ENCODE assay signal across 8 cellular contexts in genomic region chr3:53845103-53845880, GRCh38. TPM values are rescaled to one million over a fixed set of nuclear protein-coding genes. Genes with fewer than 3 reads are reported as not detected.
DNase-seq lines count a peak whose midpoint lies in the region; ATAC-seq, FAIRE-seq and TF ChIP-seq lines count a peak whose summit lies in the region.

No MANE protein-coding gene starts in this region.

- H3K4ac ChIP-seq in H1 (replicated peaks; ENCODE audit: insufficient read length, low read depth, low read length) = peak overlapping the region; percentile 2

- H3K23ac ChIP-seq in H1 (ENCODE audit: insufficient read length) = no peak overlapping the region

- H3K36me3 ChIP-seq in ES-I3 (ENCODE audit: insufficient read depth, low read length) = no peaks in the 10 kb centered on the region
- no peaks in the 10 kb centered on the region for H3K36me3 ChIP-seq in GM23248 (ENCODE audit: low read depth)
- no peaks in the 10 kb centered on the region for H3K36me3 ChIP-seq in PC-3 (ENCODE audit: low read depth, low read length)
- peaks cover 0 to 2% (median 0%) of the 10 kb centered on the region in 4 experiments; a peak in 2 of 8 replicates for H3K36me3 ChIP-seq in H1 (ENCODE audit: control insufficient read depth in 2 of 4, insufficient read depth in 4 of 4, low read length in 3 of 4)
- H3K36me3 ChIP-seq in testis (ENCODE audit: low read depth, missing control alignments) = no peaks in the 10 kb centered on the region

- H3K9ac ChIP-seq in ES-I3 (ENCODE audit: low read depth, low read length) (peak overlapping the region; percentile 83), GM23248 (0 out of 2 replicates have a peak overlapping the region, but pooled peaks have one; percentile 11), PC-3 (ENCODE audit: low read length) (peak overlapping the region; percentile 58), H1 (replicated peaks in 1 of 4; ENCODE audit: extremely low read depth in 1 of 4, low read depth in 3 of 4, low read length in 3 of 4) (peak overlapping the region; percentile 31 to 85 (median 72); a peak in 6 of 7 replicates)

- no peaks in the 10 kb centered on the region for H3K9me2 ChIP-seq in GM23248 (ENCODE audit: insufficient read depth)
- no peaks in the 10 kb centered on the region for H3K9me2 ChIP-seq in PC-3 (replicated peaks; ENCODE audit: low read length)

- H3K4me1 ChIP-seq in ES-I3 (ENCODE audit: insufficient read depth, low read length) = peaks cover 29% of the 10 kb centered on the region
- H3K4me1 ChIP-seq in GM23248 (ENCODE audit: insufficient read depth) = no peaks in the 10 kb centered on the region
- H3K4me1 ChIP-seq in PC-3 (ENCODE audit: insufficient read depth, low read length) = peaks cover 12% of the 10 kb centered on the region; the same call in 1 of the 2 replicates
- peaks cover 19 to 30% (median 22%) of the 10 kb centered on the region in 4 experiments for H3K4me1 ChIP-seq in H1 (replicated peaks in 1 of 4; ENCODE audit: control insufficient read depth in 3 of 4, insufficient read depth in 4 of 4, low read length in 3 of 4)
- H3K4me1 ChIP-seq in testis = peaks cover 17% of the 10 kb centered on the region

- TF ChIP-seq CTCF in PC-3 (conservative IDR thresholded peaks at IDR 0.05; ENCODE audit: low read depth, low read length) (peak; percentile 54), H1 (IDR thresholded peaks at IDR 0.05; ENCODE audit: control extremely low read depth in 1 of 3, insufficient read depth in 1 of 3, low read depth in 1 of 3, low read length in 3 of 3) (peak; percentile 9 to 49 (median 30); a peak in 3 of 4 replicates), testis (IDR thresholded peaks at IDR 0.05) (peak in 1 of 3 experiments; percentile 9)

- H2BK120ac ChIP-seq in H1 (replicated peaks; ENCODE audit: low read depth, low read length) = no peak overlapping the region

- ATAC-seq in PC-3 (peak; percentile 50), GM18858 (IDR thresholded peaks at IDR 0.05; ENCODE audit: unreplicated experiment) (no peak)

- BruUV-seq in PC-3 (replicated peaks; lab: Mats Ljungman, UMichigan) = no TSS peak

- in situ Hi-C loops in GM23248 (cut with MboI) = no loop called here

- peak overlapping the region; percentile 45; the same call in 1 of the 2 replicates for H4K8ac ChIP-seq in H1 (ENCODE audit: extremely low read depth, insufficient read depth, low read length)

- H4K5ac ChIP-seq in H1 (ENCODE audit: insufficient read length, low read depth, low read length) = no peak overlapping the region

- CTCF ChIA-PET in PC-3 (lab: Charles Lee) = no interaction called here
- CTCF ChIA-PET in H1 (lab: Charles Lee; ENCODE audit: partially characterized antibody) = interaction anchor here (0.6 to 3.5 kb wide), 14 partner anchors 11 to 491 kb away, joined by 3 to 23 read pairs (median 4); no protein-coding TSS in a partner anchor

- H3K9me3 ChIP-seq in ES-I3 (ENCODE audit: control insufficient read depth, insufficient read depth, low read length) (no peaks in the 10 kb centered on the region), GM23248 (ENCODE audit: low read depth) (no peaks in the 10 kb centered on the region), PC-3 (ENCODE audit: low read length) (no peaks in the 10 kb centered on the region), H1 (ENCODE audit: insufficient read depth in 2 of 2, low read depth in 1 of 2, low read length in 1 of 2) (no peaks in the 10 kb centered on the region), testis (no peaks in the 10 kb centered on the region)

- TF ChIP-seq EP300 in H1 (IDR thresholded peaks at IDR 0.05; ENCODE audit: borderline replicate concordance in 1 of 2, low read depth in 2 of 2, low read length in 2 of 2) = no peak

- no peaks in the 10 kb centered on the region for H4K20me1 ChIP-seq in GM23248 (ENCODE audit: insufficient read depth)
- H4K20me1 ChIP-seq in PC-3 (ENCODE audit: low read length) = no peaks in the 10 kb centered on the region
- peaks cover 0 to 3% of the 10 kb centered on the region in 2 experiments for H4K20me1 ChIP-seq in H1 (replicated peaks in 1 of 2; ENCODE audit: control insufficient read depth in 1 of 2, insufficient read depth in 2 of 2, low read length in 2 of 2)

- H2AK5ac ChIP-seq in H1 (ENCODE audit: low read depth, low read length) = no peak overlapping the region

- no peak overlapping the region for H2BK20ac ChIP-seq in H1 (ENCODE audit: low read length)

- POLR2A ChIA-PET in PC-3 (lab: Charles Lee; ENCODE audit: unreplicated experiment) = interaction anchor here (0.6 kb wide), 1 partner anchor 9 kb away, joined by 3 read pairs; no protein-coding TSS in a partner anchor
- POLR2A ChIA-PET in H1 (lab: Charles Lee; ENCODE audit: partially characterized antibody) = interaction anchor here (0.6 to 1.9 kb wide), 9 partner anchors 9 to 37 kb away, joined by 3 to 7 read pairs (median 4); partner anchors contain the start of gene ACTR8

- H3K4me3 ChIP-seq in GM23248 (peak overlapping the region; percentile 68), PC-3 (ENCODE audit: low read length) (peak overlapping the region; percentile 68), H1 (ENCODE audit: extremely low read depth in 1 of 4, insufficient read depth in 2 of 4, low read depth in 3 of 4, low read length in 4 of 4) (peak overlapping the region; percentile 47 to 79 (median 72)), testis (peak overlapping the region; percentile 61 to 63)

- H2BK15ac ChIP-seq in H1 (ENCODE audit: low read length) = peak overlapping the region; percentile 95; the same call in 1 of the 2 replicates

- H3K79me2 ChIP-seq in GM23248 (ENCODE audit: insufficient read depth) (no peaks in the 10 kb centered on the region), PC-3 (ENCODE audit: low read length) (no peaks in the 10 kb centered on the region), H1 (ENCODE audit: control insufficient read depth in 1 of 2, insufficient read depth in 2 of 2, low read length in 2 of 2) (peaks cover 0 to 3% of the 10 kb centered on the region in 2 experiments; a peak in 1 of 4 replicates)

- intact Hi-C loops in PC-3 (cut with micrococcal nuclease) = no loop called here
- intact Hi-C loops in testis (cut with DNase I; ENCODE audit: low total_unique reads) = no loop called here

- H2AFZ ChIP-seq in GM23248 (peak overlapping the region; percentile 61), PC-3 (ENCODE audit: low read length) (peak overlapping the region; percentile 82), H1 (ENCODE audit: low read length) (no peak overlapping the region)

- H3F3A ChIP-seq in GM23248 (ENCODE audit: insufficient read depth) = no peaks in the 10 kb centered on the region
- no peaks in the 10 kb centered on the region for H3F3A ChIP-seq in PC-3 (ENCODE audit: low read length, unreplicated experiment)

- H3K4me2 ChIP-seq in GM23248 (ENCODE audit: unreplicated experiment) = peak overlapping the region; percentile 72
- peak overlapping the region; percentile 78 for H3K4me2 ChIP-seq in PC-3 (ENCODE audit: low read length)
- H3K4me2 ChIP-seq in H1 (ENCODE audit: insufficient read depth in 1 of 2, low read depth in 2 of 2, low read length in 2 of 2) = peak overlapping the region; percentile 69 to 90

- 24 to 25% methylated on average over 25 of the region's 25 CpGs for WGBS in GM23248 (ENCODE audit: low coverage in 1 of 2, low lambda C conversion rate in 2 of 2, missing lambda C conversion rate in 2 of 2), 2 experiments
- 19% methylated on average over 24 of the region's 25 CpGs; no CpG with 5 or more reads in 1 of the 2 experiments for WGBS in H1 (ENCODE audit: extremely low coverage in 1 of 2, insufficient coverage in 1 of 2, insufficient read length in 1 of 2, insufficient replicate concordance in 2 of 2, low coverage in 1 of 2, low lambda C conversion rate in 2 of 2, missing lambda C conversion rate in 1 of 2), 2 experiments
- 10 to 20% methylated on average over 16 to 20 of the region's 25 CpGs for WGBS in testis, 2 donors

- peak; percentile 63 for DNase-seq in GM23248
- peak; percentile 67 for DNase-seq in PC-3
- peak; percentile 46 to 79 for DNase-seq in H1 (ENCODE audit: low read depth in 1 of 2, low spot score in 2 of 2)
- DNase-seq in lung microvascular endothelial cell (ENCODE audit: low read depth in 2 of 2) = peak; percentile 17 to 30
- DNase-seq in testis = peak; percentile 75
- no peak for DNase-seq in H4 (ENCODE audit: low spot score)

- H4K91ac ChIP-seq in H1 (replicated peaks; ENCODE audit: insufficient read length, low read length) = peak overlapping the region; percentile 44

- H2BK5ac ChIP-seq in H1 (ENCODE audit: low read depth, low read length) = 0 out of 2 replicates have a peak overlapping the region, but pooled peaks have one; percentile 49

- no peak overlapping the region for H3K56ac ChIP-seq in H1 (replicated peaks; ENCODE audit: insufficient read length, low read depth, low read length)

- no peak for FAIRE-seq in H1 (lab: Jason Lieb, UNC)

- H3K18ac ChIP-seq in H1 (ENCODE audit: extremely low read depth, low read length) = no peak overlapping the region

- peaks cover 12% of the 10 kb centered on the region for H3K79me1 ChIP-seq in H1 (ENCODE audit: low read depth, low read length)

- H3K27ac ChIP-seq in GM23248 (no peak overlapping the region), PC-3 (ENCODE audit: low read length) (no peak overlapping the region), H1 (ENCODE audit: low read depth, low read length) (0 out of 2 replicates have a peak overlapping the region, but pooled peaks have one; percentile 0), testis (peak overlapping the region; percentile 76 to 77)

- peak in 1 of 2 experiments; percentile 13; a peak in 1 of 4 replicates for TF ChIP-seq RAD21 in H1 (IDR thresholded peaks at IDR 0.05 in 1 of 2, conservative IDR thresholded peaks at IDR 0.05 in 1 of 2; ENCODE audit: low read depth in 2 of 2, low read length in 2 of 2)

- H3K23me2 ChIP-seq in H1 (ENCODE audit: low read depth, low read length) = peaks cover 10% of the 10 kb centered on the region

- no peak overlapping the region for H3K14ac ChIP-seq in H1 (ENCODE audit: insufficient read length)

- H3K27me3 ChIP-seq in GM23248 (replicated peaks; ENCODE audit: insufficient read depth) = peaks cover 22% of the 10 kb centered on the region
- peaks cover 19% of the 10 kb centered on the region for H3K27me3 ChIP-seq in PC-3 (ENCODE audit: low read length)
- peaks cover 3 to 16% (median 9%) of the 10 kb centered on the region in 4 experiments for H3K27me3 ChIP-seq in H1 (replicated peaks in 1 of 4; ENCODE audit: control insufficient read depth in 3 of 4, extremely low read depth in 1 of 4, insufficient read depth in 3 of 4, low read length in 3 of 4)
- no peaks in the 10 kb centered on the region for H3K27me3 ChIP-seq in testis

- TF ChIP-seq POLR2A in H1 (IDR thresholded peaks at IDR 0.05; ENCODE audit: control extremely low read depth in 1 of 2, low read depth in 2 of 2, low read length in 2 of 2) = peak in 1 of 2 experiments; percentile 45; a peak in 2 of 3 replicates
- TF ChIP-seq POLR2A in testis (IDR thresholded peaks at IDR 0.05) = no peak

- no peak overlapping the region for H2BK12ac ChIP-seq in H1 (ENCODE audit: low read depth, low read length)

RNA-seq across cellular contexts. Expression of gene CHDH, which starts 0.9 kb away (rescaled TPM):
- 0.11 and 0.13 TPM in 2 replicates for total RNA-seq in GM23248 (2014; rRNA removed; shearing (Covaris generic))
- 0.13 TPM in 1 of 2 replicates, not detected in the other for polyA plus RNA-seq in GM23248 (2016; fragmentation: Nextera tagmentation; extraction: Ambion mirVana)
- 3.2 and 5.1 TPM in 2 replicates for total RNA-seq in PC-3 (2014; rRNA removed)
- total RNA-seq in H1 (2021; fragmentation: NEBNext Ultra II Directional; extraction: Animal tissue kit (Norgen Biotek cat#: 25700)) = 8.9 and 10.3 TPM in 2 replicates
- 4.9 and 7.3 TPM in 2 replicates for polyA plus RNA-seq in H1 (2011; rRNA removed)
- polyA plus RNA-seq in H1 (2011; cell fraction: cytosol; rRNA removed) = 5.5 TPM
- polyA plus RNA-seq in H1 (2011; cell fraction: nucleus; rRNA removed) = 10.1 TPM
- polyA plus RNA-seq in H1 (2012, experiment 1 of 2) = 7.7 to 9.2 TPM (median 8.3 TPM) in 4 replicates
- polyA plus RNA-seq in H1 (2012, experiment 2 of 2) = 2.2 TPM
- 3.4 TPM for polyA plus RNA-seq in H1 (2013, experiment 1 of 2)
- 3.0 TPM for polyA plus RNA-seq in H1 (2013, experiment 2 of 2)
- 6.6 and 8.2 TPM in 2 replicates for polyA minus RNA-seq in H1 (2011; rRNA and poly(A)+ RNA removed)
- polyA minus RNA-seq in H1 (2011; cell fraction: cytosol; rRNA and poly(A)+ RNA removed) = 7.0 TPM
- polyA minus RNA-seq in H1 (2011; cell fraction: nucleus; rRNA and poly(A)+ RNA removed) = 7.1 TPM
- total RNA-seq in lung microvascular endothelial cell = under 0.01 TPM in 2 replicates
- 10 to 100 TPM; 28.1 to 41.4 TPM for total RNA-seq in testis
- polyA plus RNA-seq in testis (ENCODE audit: insufficient read depth, low read depth, low replicate concordance) = 13.5 TPM
- 0.02 and 0.39 TPM in 2 replicates for total RNA-seq in H4 (2014; rRNA removed; shearing (Covaris generic))

RNA-seq across cellular contexts. Expression of gene IL17RB, which starts 1.1 kb away (rescaled TPM):
- not detected in 2 replicates for total RNA-seq in GM23248 (2014; rRNA removed; shearing (Covaris generic))
- 0.58 and 0.79 TPM in 2 replicates for polyA plus RNA-seq in GM23248 (2016; fragmentation: Nextera tagmentation; extraction: Ambion mirVana)
- 2.3 TPM in 2 replicates for total RNA-seq in PC-3 (2014; rRNA removed)
- total RNA-seq in H1 (2021; fragmentation: NEBNext Ultra II Directional; extraction: Animal tissue kit (Norgen Biotek cat#: 25700)) = 6.9 and 7.0 TPM in 2 replicates
- 13.3 and 24.6 TPM in 2 replicates for polyA plus RNA-seq in H1 (2011; rRNA removed)
- polyA plus RNA-seq in H1 (2011; cell fraction: cytosol; rRNA removed) = 18.2 TPM
- polyA plus RNA-seq in H1 (2011; cell fraction: nucleus; rRNA removed) = 37.5 TPM
- polyA plus RNA-seq in H1 (2012, experiment 1 of 2) = 10.2 to 14.6 TPM (median 13.4 TPM) in 4 replicates
- polyA plus RNA-seq in H1 (2012, experiment 2 of 2) = 2.8 TPM
- polyA plus RNA-seq in H1 (2013, experiment 1 of 2) = 7.9 TPM
- 7.8 TPM for polyA plus RNA-seq in H1 (2013, experiment 2 of 2)
- 10.2 and 22.3 TPM in 2 replicates for polyA minus RNA-seq in H1 (2011; rRNA and poly(A)+ RNA removed)
- polyA minus RNA-seq in H1 (2011; cell fraction: cytosol; rRNA and poly(A)+ RNA removed) = 4.8 TPM
- 9.0 TPM for polyA minus RNA-seq in H1 (2011; cell fraction: nucleus; rRNA and poly(A)+ RNA removed)
- total RNA-seq in lung microvascular endothelial cell = not detected in 2 replicates
- total RNA-seq in testis = 10 to 100 TPM in 1 of 2 donors, 1 to 10 TPM in 1; 9.5 to 17.5 TPM
- polyA plus RNA-seq in testis (ENCODE audit: insufficient read depth, low read depth, low replicate concordance) = 5.8 TPM
- total RNA-seq in H4 (2014; rRNA removed; shearing (Covaris generic)) = 0.39 TPM in 2 replicates

RNA-seq across cellular contexts. Expression of gene ACTR8, which starts 36.7 kb away (rescaled TPM):
- 33.0 and 41.0 TPM in 2 replicates for total RNA-seq in GM23248 (2014; rRNA removed; shearing (Covaris generic))
- 23.0 and 25.3 TPM in 2 replicates for polyA plus RNA-seq in GM23248 (2016; fragmentation: Nextera tagmentation; extraction: Ambion mirVana)
- 22.3 and 47.5 TPM in 2 replicates for total RNA-seq in PC-3 (2014; rRNA removed)
- 25.4 and 26.9 TPM in 2 replicates for total RNA-seq in H1 (2021; fragmentation: NEBNext Ultra II Directional; extraction: Animal tissue kit (Norgen Biotek cat#: 25700))
- polyA plus RNA-seq in H1 (2011; rRNA removed) = 5.9 and 8.3 TPM in 2 replicates
- polyA plus RNA-seq in H1 (2011; cell fraction: cytosol; rRNA removed) = 11.9 TPM
- polyA plus RNA-seq in H1 (2011; cell fraction: nucleus; rRNA removed) = 13.1 TPM
- 16.9 to 21.6 TPM (median 18.6 TPM) in 4 replicates for polyA plus RNA-seq in H1 (2012, experiment 1 of 2)
- polyA plus RNA-seq in H1 (2012, experiment 2 of 2) = 3.1 TPM
- 10.5 TPM for polyA plus RNA-seq in H1 (2013, experiment 1 of 2)
- polyA plus RNA-seq in H1 (2013, experiment 2 of 2) = 10.4 TPM
- polyA minus RNA-seq in H1 (2011; rRNA and poly(A)+ RNA removed) = 22.6 and 26.5 TPM in 2 replicates
- polyA minus RNA-seq in H1 (2011; cell fraction: cytosol; rRNA and poly(A)+ RNA removed) = 18.3 TPM
- 19.4 TPM for polyA minus RNA-seq in H1 (2011; cell fraction: nucleus; rRNA and poly(A)+ RNA removed)
- 26.2 and 33.3 TPM in 2 replicates for total RNA-seq in lung microvascular endothelial cell
- total RNA-seq in testis = 10 to 100 TPM; 47.0 to 56.4 TPM
- polyA plus RNA-seq in testis (ENCODE audit: insufficient read depth, low read depth, low replicate concordance) = 60.1 TPM
- 14.1 and 22.3 TPM in 2 replicates for total RNA-seq in H4 (2014; rRNA removed; shearing (Covaris generic))

RNA-seq across cellular contexts. Expression of gene SELENOK, which starts 46.4 kb away (rescaled TPM):
- total RNA-seq in GM23248 (2014; rRNA removed; shearing (Covaris generic)) = 22.4 and 37.5 TPM in 2 replicates
- polyA plus RNA-seq in GM23248 (2016; fragmentation: Nextera tagmentation; extraction: Ambion mirVana) (92.1 and 97.5 TPM in 2 replicates), H1 (2011; rRNA removed) (12.6 and 26.9 TPM in 2 replicates), testis (ENCODE audit: insufficient read depth, low read depth, low replicate concordance) (95.9 TPM)
- total RNA-seq in PC-3 (2014; rRNA removed) (55.3 and 72.9 TPM in 2 replicates), lung microvascular endothelial cell (21.6 and 36.9 TPM in 2 replicates), testis (10 to 100 TPM; 49.9 to 61.2 TPM)
- total RNA-seq in H1 (2021; fragmentation: NEBNext Ultra II Directional; extraction: Animal tissue kit (Norgen Biotek cat#: 25700)) = 32.5 and 40.2 TPM in 2 replicates
- polyA plus RNA-seq in H1 (2011; cell fraction: cytosol; rRNA removed) = 35.4 TPM
- 9.4 TPM for polyA plus RNA-seq in H1 (2011; cell fraction: nucleus; rRNA removed)
- polyA plus RNA-seq in H1 (2012, experiment 1 of 2) = 31.6 to 58.1 TPM (median 37.3 TPM) in 4 replicates
- 68.3 TPM for polyA plus RNA-seq in H1 (2012, experiment 2 of 2)
- polyA plus RNA-seq in H1 (2013, experiment 1 of 2) = 50.8 TPM
- 58.0 TPM for polyA plus RNA-seq in H1 (2013, experiment 2 of 2)
- 9.3 and 13.0 TPM in 2 replicates for polyA minus RNA-seq in H1 (2011; rRNA and poly(A)+ RNA removed)
- polyA minus RNA-seq in H1 (2011; cell fraction: cytosol; rRNA and poly(A)+ RNA removed) = 7.3 TPM
- polyA minus RNA-seq in H1 (2011; cell fraction: nucleus; rRNA and poly(A)+ RNA removed) = 9.6 TPM
- total RNA-seq in H4 (2014; rRNA removed; shearing (Covaris generic)) = 40.3 and 61.0 TPM in 2 replicates

Comparison
In these comparisons a context has a peak if more than half of its experiments do, and no peak if none do; other contexts are left out.
1. H3K9ac ChIP-seq: peak in every context shown above with its lines; median percentile 83 in ES-I3; 72 in H1; 58 in PC-3; 11 in GM23248.
2. H3K27ac ChIP-seq: peak in H1 (single experiment) and testis (2 of 2); none in GM23248 (single experiment) and PC-3 (single experiment).
3. Peak in every context shown above with its lines, with median percentiles within 50 percentile points of each other: H3K4me2 ChIP-seq and H3K4me3 ChIP-seq.